Comparison of ENCODE assay signal across 12 cellular contexts in genomic region chr2:217622664-217623063, GRCh38.
DNase-seq lines count a peak whose midpoint lies in the region; ATAC-seq, FAIRE-seq and TF ChIP-seq lines count a peak whose summit lies in the region.
"Had no signal": no experiment of that assay in that cellular context is flagged by ENCODE, and none has a peak within 500 bp of the region (broad histone marks: within the 10 kb centered on the region; RNA-seq: fewer than 3 reads in every experiment).

No MANE protein-coding gene starts in this region.

- H3K27me3 Mint-ChIP-seq in H9 (ENCODE audit: low read depth) = no peaks in the 10 kb centered on the region; the same call in 1 of the 2 replicates
- H3K27me3 Mint-ChIP-seq in astrocyte (ENCODE audit: low read depth, unreplicated experiment) = no peaks in the 10 kb centered on the region

- no peak overlapping the region for H3K56ac ChIP-seq in H9 (ENCODE audit: insufficient read length, low read depth, low read length)

- no peak overlapping the region for H3K4me2 ChIP-seq in H9 (ENCODE audit: insufficient read depth, insufficient read length, low read length)
- peak overlapping the region; percentile 46 for H3K4me2 ChIP-seq in astrocyte (ENCODE audit: low read length)
- peak overlapping the region; percentile 28 for H3K4me2 ChIP-seq in hepatocyte

- H3K14ac ChIP-seq in H9 (ENCODE audit: insufficient read depth, low read length) = no peak overlapping the region

- H3K27me3 ChIP-seq in H9 (ENCODE audit: insufficient read depth, low read length) (no peaks in the 10 kb centered on the region), astrocyte (ENCODE audit: insufficient read depth, low read length) (no peaks in the 10 kb centered on the region), hepatocyte (no peaks in the 10 kb centered on the region)
- H3K27me3 ChIP-seq: body of pancreas had no signal

- no peak for FAIRE-seq in astrocyte (lab: Jason Lieb, UNC)

- H2BK120ac ChIP-seq in H9 (ENCODE audit: low read depth, low read length, poor library complexity, severe bottlenecking) = no peak overlapping the region

- H3K9me3 Mint-ChIP-seq in H9 (no peaks in the 10 kb centered on the region), astrocyte (ENCODE audit: unreplicated experiment) (peaks cover 1% of the 10 kb centered on the region)
- H3K9me3 Mint-ChIP-seq: activated T-helper 2 cell treated with anti-CD3 and anti-CD28 coated beads, Interferon-gamma antibody, Interleukin-2, Interleukin-4, amounts not matched to agents 10 μg/mL and 5 μg/mL and 100 μg/mL, durations not matched to agents 14 hours and 24 hours and 36 hours; T-helper 1 cell treated with Interleukin-12 subunit alpha and Interleukin-12 subunit beta and Interleukin-4 antibody, amounts not matched to agents 30 μg/mL and 1 μg/mL, for 36 hours had no signal

- H3K9me3 ChIP-seq in H9 (ENCODE audit: control insufficient read depth, low read depth, low read length) (no peaks in the 10 kb centered on the region), astrocyte (ENCODE audit: insufficient read depth, low read depth, low read length) (no peaks in the 10 kb centered on the region), hepatocyte (ENCODE audit: low read depth) (no peaks in the 10 kb centered on the region)
- H3K9me3 ChIP-seq: body of pancreas had no signal

- no peaks in the 10 kb centered on the region for H3K79me2 ChIP-seq in H9 (ENCODE audit: insufficient read depth, low read length)
- no peaks in the 10 kb centered on the region for H3K79me2 ChIP-seq in astrocyte (ENCODE audit: insufficient read depth, low read length)
- H3K79me2 ChIP-seq in hepatocyte = no peaks in the 10 kb centered on the region

- H3K4me1 Mint-ChIP-seq in H9 = peaks cover 21 to 38% of the 10 kb centered on the region in 2 experiments
- peaks cover 53% of the 10 kb centered on the region for H3K4me1 Mint-ChIP-seq in astrocyte (ENCODE audit: low read depth, unreplicated experiment)

- H3K36me3 Mint-ChIP-seq in H9 (ENCODE audit: insufficient read depth in 1 of 3, low read depth in 3 of 3) = no peaks in the 10 kb centered on the region
- H3K36me3 Mint-ChIP-seq in astrocyte (ENCODE audit: low read depth, unreplicated experiment) = peaks cover 2% of the 10 kb centered on the region

- no peak overlapping the region for H3K4me3 ChIP-seq in astrocyte (ENCODE audit: insufficient read depth, low read depth, low read length)
- no peak overlapping the region for H3K4me3 ChIP-seq in hepatocyte
- H3K4me3 ChIP-seq: body of pancreas had no signal

- WGBS in H9 (ENCODE audit: extremely low coverage, insufficient read length, low lambda C conversion rate) = no CpG with 5 or more reads among the region's 4 CpGs
- 37% methylated on average over 4 of the region's 4 CpGs for WGBS in hepatocyte (ENCODE audit: low lambda C conversion rate, missing lambda C conversion rate)

- H4K91ac ChIP-seq in H9 (ENCODE audit: insufficient read length, low read depth, low read length) = no peak overlapping the region

- H2AFZ ChIP-seq in H9 (ENCODE audit: low read length) (no peak overlapping the region), astrocyte (ENCODE audit: low read depth, low read length) (no peak overlapping the region), hepatocyte (no peak overlapping the region)

- H3K27ac Mint-ChIP-seq in H9 (peak overlapping the region in 2 of 3 experiments; percentile 91 to 96; a peak in 5 of 7 replicates), astrocyte (ENCODE audit: unreplicated experiment) (peak overlapping the region; percentile 94)
- H3K27ac Mint-ChIP-seq: activated T-helper 2 cell treated with anti-CD3 and anti-CD28 coated beads, Interferon-gamma antibody, Interleukin-2, Interleukin-4, amounts not matched to agents 10 μg/mL and 5 μg/mL and 100 μg/mL, durations not matched to agents 14 hours and 24 hours and 36 hours; T-helper 1 cell treated with Interleukin-12 subunit alpha and Interleukin-12 subunit beta and Interleukin-4 antibody, amounts not matched to agents 30 μg/mL and 1 μg/mL, for 36 hours had no signal

- H2BK12ac ChIP-seq in H9 (ENCODE audit: insufficient read length, low read depth, low read length) = no peak overlapping the region

- no peaks in the 10 kb centered on the region for H3K9me2 ChIP-seq in hepatocyte (replicated peaks; ENCODE audit: insufficient read depth)

- H3K4me3 Mint-ChIP-seq in H9 = no peak overlapping the region; a peak in 1 of 5 replicates
- no peak overlapping the region for H3K4me3 Mint-ChIP-seq in astrocyte (ENCODE audit: unreplicated experiment)
- H3K4me3 Mint-ChIP-seq: T-helper 1 cell treated with Interleukin-12 subunit alpha and Interleukin-12 subunit beta and Interleukin-4 antibody, amounts not matched to agents 30 μg/mL and 1 μg/mL, for 36 hours had no signal

- H4K5ac ChIP-seq in H9 (ENCODE audit: insufficient read length, low read depth, low read length) = no peak overlapping the region

- H3K36me3 ChIP-seq in astrocyte (ENCODE audit: insufficient read depth, low read length) (no peaks in the 10 kb centered on the region), hepatocyte (replicated peaks; ENCODE audit: insufficient read depth, low read depth) (no peaks in the 10 kb centered on the region)

- H3K18ac ChIP-seq in H9 (ENCODE audit: insufficient read length, low read depth, low read length) = no peak overlapping the region

- H3K4me1 ChIP-seq in H9 (ENCODE audit: insufficient read depth, low read length) (no peaks in the 10 kb centered on the region; the same call in 1 of the 2 replicates), astrocyte (ENCODE audit: insufficient read depth, low read length) (peaks cover 18% of the 10 kb centered on the region), hepatocyte (ENCODE audit: insufficient read depth) (peaks cover 29% of the 10 kb centered on the region)
- H3K4me1 ChIP-seq: body of pancreas had no signal

- DNase-seq in H9 (no peak), astrocyte (ENCODE audit: low read depth) (peak; percentile 10), hepatocyte (ENCODE audit: low spot score) (no peak), putamen (ENCODE audit: low spot score) (peak; percentile 21), NCI-H1048 (lab: John Stamatoyannopoulos, UW) (no peak), RPMI8226 (no peak)
- DNase-seq in activated naive CD4-positive, alpha-beta T cell treated with Interleukin-2 at 50 U/mL for 16 hours = no peak
- DNase-seq: MV-4-11 had no signal

- no peak for ATAC-seq in GM21576 (IDR thresholded peaks at IDR 0.05; ENCODE audit: unreplicated experiment)
- ATAC-seq: body of pancreas had no signal

- H3K27ac ChIP-seq in H9 (ENCODE audit: insufficient read length, low read depth, low read length) (no peak overlapping the region), astrocyte (ENCODE audit: low read depth, low read length) (peak overlapping the region; percentile 28), hepatocyte (peak overlapping the region; percentile 74)
- H3K27ac ChIP-seq: body of pancreas had no signal

- no peaks in the 10 kb centered on the region for H3K23me2 ChIP-seq in H9 (ENCODE audit: insufficient read length, low read depth, low read length, poor library complexity, severe bottlenecking)

- no peak overlapping the region for H2BK15ac ChIP-seq in H9 (ENCODE audit: low read depth, low read length)

- H2AK5ac ChIP-seq in H9 (ENCODE audit: insufficient read length, low read length) = no peak overlapping the region

- no peaks in the 10 kb centered on the region for H4K20me1 ChIP-seq in H9 (ENCODE audit: control insufficient read depth, insufficient read depth, insufficient read length)
- H4K20me1 ChIP-seq in astrocyte (ENCODE audit: insufficient read depth, low read length) = no peaks in the 10 kb centered on the region
- no peaks in the 10 kb centered on the region for H4K20me1 ChIP-seq in hepatocyte (ENCODE audit: insufficient read depth, poor library complexity, severe bottlenecking)

- H3T11ph ChIP-seq in H9 (ENCODE audit: low read length) = no peak overlapping the region

- no peak overlapping the region for H4K8ac ChIP-seq in H9 (replicated peaks; ENCODE audit: insufficient read length, low read depth, low read length)

- H3K9ac ChIP-seq in H9 (ENCODE audit: extremely low read depth, insufficient read length, low read length) = no peak overlapping the region
- H3K9ac ChIP-seq in astrocyte (ENCODE audit: low read length) = no peak overlapping the region

- no peak overlapping the region for H2BK5ac ChIP-seq in H9 (ENCODE audit: insufficient read length, low read length)

- TF ChIP-seq CTCF in H9 (conservative IDR thresholded peaks at IDR 0.05) (no peak), astrocyte (IDR thresholded peaks at IDR 0.05; ENCODE audit: insufficient read depth, low read depth, low read length) (no peak), hepatocyte (IDR thresholded peaks at IDR 0.05; ENCODE audit: poor library complexity) (no peak)

- H3K23ac ChIP-seq in H9 (ENCODE audit: insufficient read length, low read depth, low read length) = no peak overlapping the region

- no peaks in the 10 kb centered on the region for H3K79me1 ChIP-seq in H9 (ENCODE audit: insufficient read depth, low read depth, low read length, poor library complexity, severe bottlenecking)

- no peak overlapping the region for H3K4ac ChIP-seq in H9 (ENCODE audit: low read depth, low read length)

- H2BK20ac ChIP-seq in H9 (ENCODE audit: low read depth, low read length, poor library complexity, severe bottlenecking) = no peak overlapping the region

Comparison
In these comparisons a context has a peak if more than half of its experiments do, and no peak if none do; other contexts are left out.
1. DNase-seq: peak in astrocyte (single experiment) and putamen (single experiment); none in H9 (single experiment), hepatocyte (single experiment), NCI-H1048 (single experiment), RPMI8226 (single experiment) and activated naive CD4-positive, alpha-beta T cell treated with Interleukin-2 at 50 U/mL for 16 hours (single experiment).